16 cellular contexts compared by ENCODE assay signal in the genomic region with DNA sequence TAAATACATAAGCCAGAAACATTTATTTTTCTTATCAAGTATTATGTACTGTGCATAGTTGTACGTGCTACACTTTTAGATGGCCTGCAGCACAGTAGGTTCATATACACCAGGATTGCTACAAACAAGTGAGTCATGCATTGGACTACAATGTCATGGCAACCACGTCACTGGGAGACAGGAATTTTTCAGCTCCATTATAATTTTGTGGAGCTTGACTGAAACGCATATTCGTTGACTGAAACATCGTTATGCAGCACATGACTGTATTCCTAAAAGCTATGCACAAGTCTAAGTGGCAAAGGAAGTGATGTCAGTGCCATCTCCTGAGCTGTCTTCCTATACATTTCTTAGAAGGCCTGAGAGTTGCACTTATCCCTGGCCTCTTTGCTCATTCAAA.
A peak's percentile ranks its signal among the peaks of the same experiment; 100 is the strongest.
DNase-seq lines count a peak whose midpoint lies in the region; ATAC-seq, FAIRE-seq and TF ChIP-seq lines count a peak whose summit lies in the region.
"Had no signal": no experiment of that assay in that cellular context is flagged by ENCODE, and none has a peak within 500 bp of the region (broad histone marks: within the 10 kb centered on the region; RNA-seq: fewer than 3 reads in every experiment).

No MANE protein-coding gene starts in this region.

- H4K12ac ChIP-seq in trophoblast cell (ENCODE audit: low read depth, low read length), result no peak overlapping the region

- H3K4me1 ChIP-seq in GM23338 (ENCODE audit: insufficient read depth) (peaks cover 9% of the 10 kb centered on the region), PC-3 (ENCODE audit: insufficient read depth, low read length) (no peaks in the 10 kb centered on the region), H1 (replicated peaks in 1 of 4; ENCODE audit: control insufficient read depth in 3 of 4, insufficient read depth in 4 of 4, low read length in 3 of 4) (peaks cover 0 to 4% (median 1%) of the 10 kb centered on the region in 4 experiments; a peak in 1 of 7 replicates), trophoblast cell (ENCODE audit: control insufficient read depth in 1 of 2, insufficient read depth in 2 of 2, low read length in 2 of 2) (no peaks in the 10 kb centered on the region), psoas muscle (no peaks in the 10 kb centered on the region)

- H4K91ac ChIP-seq in H1 (replicated peaks; ENCODE audit: insufficient read length, low read length) (no peak overlapping the region), trophoblast cell (ENCODE audit: low read depth, low read length) (no peak overlapping the region)

- no TSS peak for BruUV-seq in PC-3 (replicated peaks; lab: Mats Ljungman, UMichigan)

- peaks cover 2% of the 10 kb centered on the region for H3K27me3 Mint-ChIP-seq in GM23338 (ENCODE audit: insufficient read depth, low read depth, poor library complexity)

- no peak overlapping the region for H2BK15ac ChIP-seq in H1 (ENCODE audit: low read length)

- CTCF ChIA-PET in PC-3 (lab: Charles Lee) (no interaction called here), H1 (lab: Charles Lee; ENCODE audit: partially characterized antibody) (no interaction called here)

- H4K20me1 ChIP-seq in GM23338 (replicated peaks; ENCODE audit: insufficient read depth) (no peaks in the 10 kb centered on the region), PC-3 (ENCODE audit: low read length) (no peaks in the 10 kb centered on the region), H1 (replicated peaks in 1 of 2; ENCODE audit: control insufficient read depth in 1 of 2, insufficient read depth in 2 of 2, low read length in 2 of 2) (no peaks in the 10 kb centered on the region)

- H3K4me2 ChIP-seq in GM23338 (no peak overlapping the region), PC-3 (ENCODE audit: low read length) (no peak overlapping the region), H1 (ENCODE audit: insufficient read depth in 1 of 2, low read depth in 2 of 2, low read length in 2 of 2) (no peak overlapping the region), trophoblast cell (ENCODE audit: low read length) (no peak overlapping the region)

- POLR2A ChIA-PET in PC-3 (lab: Charles Lee; ENCODE audit: unreplicated experiment), result no interaction called here
- POLR2A ChIA-PET in H1 (lab: Charles Lee; ENCODE audit: partially characterized antibody), result interaction anchor here (0.6 kb wide), 1 partner anchor 10 kb away, joined by 3 read pairs; no protein-coding TSS in a partner anchor

- H3K18ac ChIP-seq in H1 (ENCODE audit: extremely low read depth, low read length) (no peak overlapping the region), trophoblast cell (ENCODE audit: low read length) (no peak overlapping the region)

- no peak for TF ChIP-seq POLR2A in H1 (IDR thresholded peaks at IDR 0.05; ENCODE audit: control extremely low read depth in 1 of 2, low read depth in 2 of 2, low read length in 2 of 2)

- H2BK5ac ChIP-seq in H1 (ENCODE audit: low read depth, low read length), result no peak overlapping the region
- no peak overlapping the region for H2BK5ac ChIP-seq in trophoblast cell (ENCODE audit: low read depth, low read length, poor library complexity)

- H3K23ac ChIP-seq in H1 (ENCODE audit: insufficient read length) (no peak overlapping the region), trophoblast cell (ENCODE audit: low read length) (no peak overlapping the region)

- no peak overlapping the region for H2AFZ ChIP-seq in GM23338
- no peak overlapping the region for H2AFZ ChIP-seq in PC-3 (ENCODE audit: low read length)
- no peak overlapping the region for H2AFZ ChIP-seq in H1 (ENCODE audit: low read length)
- no peak overlapping the region for H2AFZ ChIP-seq in trophoblast cell (ENCODE audit: insufficient read depth, low read length, poor library complexity)
- H2AFZ ChIP-seq: GM23248 had no signal

- no peak overlapping the region for H3K9ac ChIP-seq in PC-3 (ENCODE audit: low read length)
- H3K9ac ChIP-seq in H1 (replicated peaks in 1 of 4; ENCODE audit: extremely low read depth in 1 of 4, low read depth in 3 of 4, low read length in 3 of 4), result no peak overlapping the region
- H3K9ac ChIP-seq in trophoblast cell (ENCODE audit: low read length), result no peak overlapping the region
- H3K9ac ChIP-seq: GM23248 had no signal

- H3K56ac ChIP-seq in H1 (replicated peaks; ENCODE audit: insufficient read length, low read depth, low read length), result no peak overlapping the region

- intact Hi-C loops in PC-3 (cut with micrococcal nuclease) (no loop called here), psoas muscle (cut with DNase I) (no loop called here)

- H3K27me3 ChIP-seq in GM23338 (ENCODE audit: insufficient read depth), result no peaks in the 10 kb centered on the region
- H3K27me3 ChIP-seq in PC-3 (ENCODE audit: low read length), result no peaks in the 10 kb centered on the region
- no peaks in the 10 kb centered on the region for H3K27me3 ChIP-seq in H1 (replicated peaks in 1 of 4; ENCODE audit: control insufficient read depth in 3 of 4, extremely low read depth in 1 of 4, insufficient read depth in 3 of 4, low read length in 3 of 4)
- H3K27me3 ChIP-seq in trophoblast cell (ENCODE audit: insufficient read depth, low read length), result no peaks in the 10 kb centered on the region
- H3K27me3 ChIP-seq in psoas muscle (ENCODE audit: insufficient read depth in 3 of 3, low read length in 2 of 3), result no peaks in the 10 kb centered on the region

- DNase-seq in GM23338 (ENCODE audit: low spot score), result peak; percentile 14
- DNase-seq in PC-3, result peak; percentile 8
- DNase-seq in H1 (ENCODE audit: low read depth in 1 of 2, low spot score in 2 of 2), result no peak
- DNase-seq in trophoblast cell, result peak; percentile 1 to 26
- DNase-seq in 8988T, result no peak
- DNase-seq in psoas muscle, result no peak
- no peak for DNase-seq in stimulated activated CD4-positive, alpha-beta T cell treated with anti-CD3 and anti-CD28 coated beads, Interleukin-12 subunit alpha, Interleukin-12 subunit beta, amount 100 ng/mL, for 4 hours
- DNase-seq: DND-41, GM23248, NCI-H1105, NCI-H2081 treated with DMSO at 0.1 percent for 48 hours, NCI-H510A treated with DMSO at 0.1 percent for 48 hours, NCI-H774, SHP77 treated with DMSO at 0.1 percent for 48 hours had no signal

- H2BK20ac ChIP-seq in H1 (ENCODE audit: low read length), result no peak overlapping the region

- no peaks in the 10 kb centered on the region for H3K79me1 ChIP-seq in H1 (ENCODE audit: low read depth, low read length)
- H3K79me1 ChIP-seq in trophoblast cell (ENCODE audit: low read length), result no peaks in the 10 kb centered on the region

- H3K23me2 ChIP-seq in H1 (ENCODE audit: low read depth, low read length), result no peaks in the 10 kb centered on the region

- H3K9me3 ChIP-seq in PC-3 (ENCODE audit: low read length) (no peaks in the 10 kb centered on the region), H1 (ENCODE audit: insufficient read depth in 2 of 2, low read depth in 1 of 2, low read length in 1 of 2) (no peaks in the 10 kb centered on the region), trophoblast cell (ENCODE audit: insufficient read depth, low read depth, low read length) (no peaks in the 10 kb centered on the region), psoas muscle (no peaks in the 10 kb centered on the region)

- no peak overlapping the region for H2AK5ac ChIP-seq in H1 (ENCODE audit: low read depth, low read length)
- no peak overlapping the region for H2AK5ac ChIP-seq in trophoblast cell (ENCODE audit: low read length)

- H2BK120ac ChIP-seq in H1 (replicated peaks; ENCODE audit: low read depth, low read length), result no peak overlapping the region
- H2BK120ac ChIP-seq in trophoblast cell (ENCODE audit: insufficient read depth, low read length, poor library complexity), result no peak overlapping the region

- H3K36me3 Mint-ChIP-seq in GM23338 (ENCODE audit: low read depth), result no peaks in the 10 kb centered on the region
- H3K36me3 Mint-ChIP-seq: CD14-positive monocyte had no signal

- H3K9me2 ChIP-seq in GM23338 (ENCODE audit: insufficient read depth) (no peaks in the 10 kb centered on the region), PC-3 (replicated peaks; ENCODE audit: low read length) (no peaks in the 10 kb centered on the region)

- TF ChIP-seq CTCF in GM23338 (conservative IDR thresholded peaks at IDR 0.05; ENCODE audit: low read depth in 2 of 2) (no peak), PC-3 (conservative IDR thresholded peaks at IDR 0.05; ENCODE audit: low read depth, low read length) (no peak), H1 (IDR thresholded peaks at IDR 0.05; ENCODE audit: control extremely low read depth in 1 of 3, insufficient read depth in 1 of 3, low read depth in 1 of 3, low read length in 3 of 3) (no peak), psoas muscle (IDR thresholded peaks at IDR 0.05) (no peak)

- no peak overlapping the region for H3K14ac ChIP-seq in H1 (ENCODE audit: insufficient read length)
- H3K14ac ChIP-seq in trophoblast cell (ENCODE audit: low read length), result no peak overlapping the region

- no peak overlapping the region for H2BK12ac ChIP-seq in H1 (ENCODE audit: low read depth, low read length)
- H2BK12ac ChIP-seq in trophoblast cell (ENCODE audit: low read length), result no peak overlapping the region

- H3K4me3 ChIP-seq in GM23338, result no peak overlapping the region
- no peak overlapping the region for H3K4me3 ChIP-seq in PC-3 (ENCODE audit: low read length)
- H3K4me3 ChIP-seq in H1 (ENCODE audit: extremely low read depth in 1 of 4, insufficient read depth in 2 of 4, low read depth in 3 of 4, low read length in 4 of 4), result no peak overlapping the region
- no peak overlapping the region for H3K4me3 ChIP-seq in trophoblast cell (ENCODE audit: low read depth, low read length)
- H3K4me3 ChIP-seq in psoas muscle, result no peak overlapping the region
- H3K4me3 ChIP-seq: GM23248 had no signal

- no peaks in the 10 kb centered on the region for H3K79me2 ChIP-seq in GM23338 (replicated peaks; ENCODE audit: insufficient read depth)
- H3K79me2 ChIP-seq in PC-3 (ENCODE audit: low read length), result no peaks in the 10 kb centered on the region
- no peaks in the 10 kb centered on the region for H3K79me2 ChIP-seq in H1 (ENCODE audit: control insufficient read depth in 1 of 2, insufficient read depth in 2 of 2, low read length in 2 of 2)
- no peaks in the 10 kb centered on the region for H3K79me2 ChIP-seq in trophoblast cell (ENCODE audit: control insufficient read depth, insufficient read depth, low read length, poor library complexity)

- H3K4me1 Mint-ChIP-seq in GM23338, result peaks cover 15% of the 10 kb centered on the region; the same call in 2 of the 3 replicates
- H3K4me1 Mint-ChIP-seq: CD14-positive monocyte had no signal

- no peak overlapping the region for H3K27ac Mint-ChIP-seq in GM23338
- H3K27ac Mint-ChIP-seq: CD14-positive monocyte had no signal

- H3K27ac ChIP-seq in GM23338 (ENCODE audit: low read depth), result 0 out of 2 replicates have a peak overlapping the region, but pooled peaks have one; percentile 10
- no peak overlapping the region for H3K27ac ChIP-seq in PC-3 (ENCODE audit: low read length)
- no peak overlapping the region for H3K27ac ChIP-seq in H1 (ENCODE audit: low read depth, low read length)
- no peak overlapping the region for H3K27ac ChIP-seq in trophoblast cell (ENCODE audit: low read depth, low read length)
- no peak overlapping the region for H3K27ac ChIP-seq in psoas muscle
- H3K27ac ChIP-seq: GM23248 had no signal

- H4K8ac ChIP-seq in H1 (ENCODE audit: extremely low read depth, insufficient read depth, low read length) (no peak overlapping the region), trophoblast cell (ENCODE audit: low read depth, low read length) (no peak overlapping the region)

- no peak for TF ChIP-seq RAD21 in H1 (IDR thresholded peaks at IDR 0.05 in 1 of 2, conservative IDR thresholded peaks at IDR 0.05 in 1 of 2; ENCODE audit: low read depth in 2 of 2, low read length in 2 of 2)

- H3K36me3 ChIP-seq in GM23338 (ENCODE audit: insufficient read depth) (no peaks in the 10 kb centered on the region), PC-3 (ENCODE audit: low read depth, low read length) (no peaks in the 10 kb centered on the region), H1 (ENCODE audit: control insufficient read depth in 2 of 4, insufficient read depth in 4 of 4, low read length in 3 of 4) (no peaks in the 10 kb centered on the region), trophoblast cell (ENCODE audit: control insufficient read depth in 1 of 2, insufficient read depth in 2 of 2, low read length in 2 of 2) (no peaks in the 10 kb centered on the region), psoas muscle (ENCODE audit: insufficient read depth in 1 of 2, low read depth in 1 of 2) (no peaks in the 10 kb centered on the region)

- H3K9me3 Mint-ChIP-seq in GM23338, result no peaks in the 10 kb centered on the region

- WGBS in H1 (ENCODE audit: extremely low coverage in 1 of 2, insufficient coverage in 1 of 2, insufficient read length in 1 of 2, insufficient replicate concordance in 2 of 2, low coverage in 1 of 2, low lambda C conversion rate in 2 of 2, missing lambda C conversion rate in 1 of 2), 2 experiments, result 89% methylated on average over 5 of the region's 5 CpGs; no CpG with 5 or more reads in 1 of the 2 experiments
- WGBS in trophoblast cell (ENCODE audit: extremely low coverage, insufficient coverage, insufficient read length), result no CpG with 5 or more reads among the region's 5 CpGs
- WGBS in psoas muscle, 3 donors, result 60 to 76% (median 71%) methylated on average over 5 of the region's 5 CpGs

- H3K4me3 Mint-ChIP-seq in GM23338, result no peak overlapping the region
- H3K4me3 Mint-ChIP-seq: CD14-positive monocyte had no signal

- no peak overlapping the region for H4K5ac ChIP-seq in H1 (ENCODE audit: insufficient read length, low read depth, low read length)

- TF ChIP-seq EP300 in H1 (IDR thresholded peaks at IDR 0.05; ENCODE audit: borderline replicate concordance in 1 of 2, low read depth in 2 of 2, low read length in 2 of 2), result no peak

- ATAC-seq in GM23338, result no peak
- no peak; the same call in 1 of the 2 replicates for ATAC-seq in PC-3
- no peak for ATAC-seq in psoas muscle
- ATAC-seq: SK-N-SH treated with all-trans-retinoic acid at 6 μM for 48 hours had no signal

- FAIRE-seq in H1 (lab: Jason Lieb, UNC), result no peak

- no peak overlapping the region for H3K4ac ChIP-seq in H1 (replicated peaks; ENCODE audit: insufficient read length, low read depth, low read length)
- H3K4ac ChIP-seq in trophoblast cell (ENCODE audit: low read depth, low read length), result no peak overlapping the region

- H3F3A ChIP-seq in GM23338 (replicated peaks; ENCODE audit: low read depth) (no peaks in the 10 kb centered on the region), PC-3 (ENCODE audit: low read length, unreplicated experiment) (no peaks in the 10 kb centered on the region)

Comparison
In these comparisons a context has a peak if more than half of its experiments do, and no peak if none do; other contexts are left out.
1. DNase-seq: peak in GM23338 (single experiment), PC-3 (single experiment) and trophoblast cell (2 of 2); none in H1 (0 of 2), 8988T (single experiment), psoas muscle (0 of 2) and stimulated activated CD4-positive, alpha-beta T cell treated with anti-CD3 and anti-CD28 coated beads, Interleukin-12 subunit alpha, Interleukin-12 subunit beta, amount 100 ng/mL, for 4 hours (single experiment).